In the genomic region with DNA sequence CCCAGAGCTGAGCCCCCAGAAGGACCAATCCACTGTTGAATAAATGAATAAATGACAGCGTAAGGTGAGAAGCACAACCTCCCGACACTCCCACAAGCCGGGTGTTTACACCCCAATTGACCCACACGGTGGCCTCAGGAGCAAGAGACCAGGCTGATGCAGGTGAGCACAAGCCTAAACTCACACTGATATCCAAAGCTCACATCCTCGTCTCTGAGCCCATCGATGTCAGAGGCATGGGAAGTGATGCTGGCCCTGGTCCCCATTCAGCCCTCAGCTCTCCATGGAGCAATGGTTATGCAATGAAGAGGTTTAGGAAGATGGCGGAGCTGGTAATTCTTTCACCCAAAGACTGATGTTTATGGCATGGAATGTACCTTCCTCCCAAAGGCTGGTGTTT, we compare ENCODE assay signal across 31 cellular contexts.
DNase-seq lines count a peak whose midpoint lies in the region; ATAC-seq and TF ChIP-seq lines count a peak whose summit lies in the region.
"Had no signal": no experiment of that assay in that cellular context is flagged by ENCODE, and none has a peak within 500 bp of the region (broad histone marks: within the 10 kb centered on the region; RNA-seq: fewer than 3 reads in every experiment).

No MANE protein-coding gene starts in this region.

- no peak for TF ChIP-seq POLR2A in esophagus muscularis mucosa (IDR thresholded peaks at IDR 0.05; ENCODE audit: low read depth)

- CTCF ChIA-PET in activated CD8-positive, alpha-beta T cell treated with anti-CD3 and anti-CD28 coated beads for 36 hours (lab: Charles Lee), result interaction anchor here (1.3 to 3.5 kb wide), 5 partner anchors 10 to 235 kb away, joined by 4 to 12 read pairs (median 6); no protein-coding TSS in a partner anchor
- CTCF ChIA-PET in activated CD8-positive, alpha-beta T cell treated with anti-CD3 and anti-CD28 coated beads, Interleukin-2, amount 10 ng/mL, durations not matched to agents 7 days and 5 days (lab: Charles Lee), result interaction anchor here (0.7 to 5.2 kb wide), 8 partner anchors 10 to 155 kb away, joined by 3 to 31 read pairs (median 6); no protein-coding TSS in a partner anchor

- H2BK120ac ChIP-seq in mesenchymal stem cell (ENCODE audit: low read depth, low read length), result no peak overlapping the region

- no peak overlapping the region for H3K14ac ChIP-seq in mesenchymal stem cell (ENCODE audit: low read length in 2 of 2)

- H3K9ac ChIP-seq in mesenchymal stem cell (ENCODE audit: low read length), result no peak overlapping the region

- no peak for TF ChIP-seq EP300 in esophagus muscularis mucosa (IDR thresholded peaks at IDR 0.05)

- POLR2A ChIA-PET in activated CD8-positive, alpha-beta T cell treated with anti-CD3 and anti-CD28 coated beads for 36 hours (lab: Charles Lee), result interaction anchor here (1.2 to 6.3 kb wide), 4 partner anchors 12 to 29 kb away, joined by 3 to 31 read pairs (median 4); no protein-coding TSS in a partner anchor
- POLR2A ChIA-PET in activated CD8-positive, alpha-beta T cell treated with anti-CD3 and anti-CD28 coated beads, Interleukin-2, amount 10 ng/mL, durations not matched to agents 7 days and 5 days (lab: Charles Lee), result interaction anchor here (1.1 to 1.2 kb wide), 2 partner anchors 17 to 70 kb away, joined by 3 read pairs; no protein-coding TSS in a partner anchor

- peak overlapping the region; percentile 27 for H3K4me3 Mint-ChIP-seq in activated CD8-positive, alpha-beta T cell treated with anti-CD3 and anti-CD28 coated beads for 36 hours
- H3K4me3 Mint-ChIP-seq in activated CD8-positive, alpha-beta T cell treated with anti-CD3 and anti-CD28 coated beads, Interleukin-2, amount 10 ng/mL, durations not matched to agents 7 days and 5 days, result no peak overlapping the region
- H3K4me3 Mint-ChIP-seq in stimulated activated naive CD8-positive, alpha-beta T cell treated with anti-CD3 and anti-CD28 coated beads, Interleukin-15, Interleukin-2, amounts not matched to agents 100 ng/mL and 50 ng/mL, for 24 hours, result peak overlapping the region; percentile 84
- peak overlapping the region in 1 of 2 donors; percentile 49 for H3K4me3 Mint-ChIP-seq in stimulated activated naive CD8-positive, alpha-beta T cell treated with anti-CD3 and anti-CD28 coated beads, Interleukin-15, amount 100 ng/mL, for 72 hours
- H3K4me3 Mint-ChIP-seq in activated naive CD8-positive, alpha-beta T cell treated with anti-CD3 and anti-CD28 coated beads, Interleukin-2, amount 50 U/mL, for 24 hours, result peak overlapping the region; percentile 58
- H3K4me3 Mint-ChIP-seq: activated CD4-positive, alpha-beta T cell treated with anti-CD3 and anti-CD28 coated beads, Interleukin-2, amount 10 ng/mL, durations not matched to agents 7 days and 5 days; activated naive CD8-positive, alpha-beta T cell treated with anti-CD3 and anti-CD28 coated beads, Interleukin-2, amount 10 ng/mL, durations not matched to agents 7 days and 5 days; GM23338; HFFc6; mesothelial cell of epicardium had no signal

- no peak overlapping the region for H3K4me3 ChIP-seq in mesenchymal stem cell (ENCODE audit: insufficient read depth in 1 of 2, low read depth in 1 of 2, low read length in 2 of 2)
- H3K4me3 ChIP-seq in esophagus muscularis mucosa, result no peak overlapping the region
- H3K4me3 ChIP-seq: cardiac muscle cell, colonic mucosa, GM23338, left ventricle myocardium inferior, right atrium auricular region, stomach, thyroid gland, uterus had no signal

- H3K36me3 ChIP-seq in mesenchymal stem cell (ENCODE audit: control insufficient read depth in 1 of 2, insufficient read depth in 2 of 2, low read depth in 1 of 2, low read length in 2 of 2) (no peaks in the 10 kb centered on the region), esophagus muscularis mucosa (no peaks in the 10 kb centered on the region)
- H3K36me3 ChIP-seq: BE2C, cardiac muscle cell, colonic mucosa, left ventricle myocardium inferior, neutrophil, right atrium auricular region, stomach, thyroid gland, uterus had no signal

- no peak overlapping the region for H2AK5ac ChIP-seq in mesenchymal stem cell (ENCODE audit: low read length, severe bottlenecking)

- H2AFZ ChIP-seq in mesenchymal stem cell (ENCODE audit: low read depth, low read length), result no peak overlapping the region
- H2AFZ ChIP-seq: GM23338 had no signal

- no peak overlapping the region for H3K4ac ChIP-seq in mesenchymal stem cell (ENCODE audit: low read depth in 1 of 2, low read length in 2 of 2)

- no peaks in the 10 kb centered on the region for H3K9me3 ChIP-seq in mesenchymal stem cell (ENCODE audit: control insufficient read depth, low read length)
- no peaks in the 10 kb centered on the region for H3K9me3 ChIP-seq in esophagus muscularis mucosa
- H3K9me3 ChIP-seq: BE2C, colonic mucosa, left ventricle myocardium inferior, neutrophil, right atrium auricular region, stomach, thyroid gland, uterus had no signal

- no peak for DNase-seq in activated CD8-positive, alpha-beta T cell treated with anti-CD3 and anti-CD28 coated beads for 36 hours
- DNase-seq in activated CD8-positive, alpha-beta T cell treated with anti-CD3 and anti-CD28 coated beads, Interleukin-2, amount 10 ng/mL, durations not matched to agents 7 days and 5 days, result no peak
- DNase-seq in stimulated activated naive CD8-positive, alpha-beta T cell treated with anti-CD3 and anti-CD28 coated beads, Interleukin-15, amount 100 ng/mL, for 72 hours, result no peak
- no peak for DNase-seq in activated naive CD8-positive, alpha-beta T cell treated with anti-CD3 and anti-CD28 coated beads, Interleukin-2, amount 50 U/mL, for 24 hours
- no peak for DNase-seq in mesenchymal stem cell
- DNase-seq in esophagus muscularis mucosa (ENCODE audit: extremely low spot score), result no peak
- DNase-seq: activated CD4-positive, alpha-beta T cell treated with anti-CD3 and anti-CD28 coated beads, Interleukin-2, amount 10 ng/mL, durations not matched to agents 7 days and 5 days; activated naive CD8-positive, alpha-beta T cell treated with anti-CD3 and anti-CD28 coated beads, Interleukin-2, amount 10 ng/mL, durations not matched to agents 7 days and 5 days; BE2C; CD8-positive, alpha-beta memory T cell; colonic mucosa; effector CD8-positive, alpha-beta T cell; HFFc6; left ventricle myocardium inferior; NCI-H2107; NCI-H345; small intestine; stomach; thyroid gland; uterus had no signal

- H3K27me3 ChIP-seq in mesenchymal stem cell (ENCODE audit: control insufficient read depth in 1 of 2, insufficient read depth in 1 of 2, low read length in 2 of 2), result peaks cover 0 to 27% of the 10 kb centered on the region in 2 experiments
- no peaks in the 10 kb centered on the region for H3K27me3 ChIP-seq in esophagus muscularis mucosa
- H3K27me3 ChIP-seq: BE2C, colonic mucosa, right atrium auricular region, thyroid gland, uterus had no signal

- H3K79me1 ChIP-seq in mesenchymal stem cell (replicated peaks; ENCODE audit: low read length, poor library complexity, severe bottlenecking), result peaks cover 18% of the 10 kb centered on the region

- no peaks in the 10 kb centered on the region for H3K27me3 Mint-ChIP-seq in activated CD8-positive, alpha-beta T cell treated with anti-CD3 and anti-CD28 coated beads for 36 hours
- H3K27me3 Mint-ChIP-seq in activated CD8-positive, alpha-beta T cell treated with anti-CD3 and anti-CD28 coated beads, Interleukin-2, amount 10 ng/mL, durations not matched to agents 7 days and 5 days (ENCODE audit: low read depth), result no peaks in the 10 kb centered on the region
- H3K27me3 Mint-ChIP-seq in stimulated activated naive CD8-positive, alpha-beta T cell treated with anti-CD3 and anti-CD28 coated beads, Interleukin-15, Interleukin-2, amounts not matched to agents 100 ng/mL and 50 ng/mL, for 24 hours, result no peaks in the 10 kb centered on the region
- no peaks in the 10 kb centered on the region for H3K27me3 Mint-ChIP-seq in stimulated activated naive CD8-positive, alpha-beta T cell treated with anti-CD3 and anti-CD28 coated beads, Interleukin-15, amount 100 ng/mL, for 72 hours
- H3K27me3 Mint-ChIP-seq in activated naive CD8-positive, alpha-beta T cell treated with anti-CD3 and anti-CD28 coated beads, Interleukin-2, amount 50 U/mL, for 24 hours, result no peaks in the 10 kb centered on the region
- H3K27me3 Mint-ChIP-seq: activated CD4-positive, alpha-beta T cell treated with anti-CD3 and anti-CD28 coated beads, Interleukin-2, amount 10 ng/mL, durations not matched to agents 7 days and 5 days; activated naive CD8-positive, alpha-beta T cell treated with anti-CD3 and anti-CD28 coated beads, Interleukin-2, amount 10 ng/mL, durations not matched to agents 7 days and 5 days; CD8-positive, alpha-beta memory T cell; IgD-negative memory B cell had no signal

- H3K18ac ChIP-seq in mesenchymal stem cell (ENCODE audit: low read depth in 1 of 2, low read length in 2 of 2), result no peak overlapping the region

- H2BK15ac ChIP-seq in mesenchymal stem cell (ENCODE audit: low read depth, poor library complexity, severe bottlenecking), result no peak overlapping the region

- no peaks in the 10 kb centered on the region for H3K9me3 Mint-ChIP-seq in activated CD8-positive, alpha-beta T cell treated with anti-CD3 and anti-CD28 coated beads for 36 hours
- no peaks in the 10 kb centered on the region for H3K9me3 Mint-ChIP-seq in activated CD8-positive, alpha-beta T cell treated with anti-CD3 and anti-CD28 coated beads, Interleukin-2, amount 10 ng/mL, durations not matched to agents 7 days and 5 days (ENCODE audit: insufficient read depth)
- H3K9me3 Mint-ChIP-seq in stimulated activated naive CD8-positive, alpha-beta T cell treated with anti-CD3 and anti-CD28 coated beads, Interleukin-15, Interleukin-2, amounts not matched to agents 100 ng/mL and 50 ng/mL, for 24 hours, result no peaks in the 10 kb centered on the region
- no peaks in the 10 kb centered on the region for H3K9me3 Mint-ChIP-seq in stimulated activated naive CD8-positive, alpha-beta T cell treated with anti-CD3 and anti-CD28 coated beads, Interleukin-15, amount 100 ng/mL, for 72 hours
- no peaks in the 10 kb centered on the region for H3K9me3 Mint-ChIP-seq in activated naive CD8-positive, alpha-beta T cell treated with anti-CD3 and anti-CD28 coated beads, Interleukin-2, amount 50 U/mL, for 24 hours
- H3K9me3 Mint-ChIP-seq: activated CD4-positive, alpha-beta T cell treated with anti-CD3 and anti-CD28 coated beads, Interleukin-2, amount 10 ng/mL, durations not matched to agents 7 days and 5 days; activated naive CD8-positive, alpha-beta T cell treated with anti-CD3 and anti-CD28 coated beads, Interleukin-2, amount 10 ng/mL, durations not matched to agents 7 days and 5 days; CD8-positive, alpha-beta memory T cell; GM23338; HFFc6; IgD-negative memory B cell; mesothelial cell of epicardium had no signal

- TF ChIP-seq CTCF in activated CD8-positive, alpha-beta T cell treated with anti-CD3 and anti-CD28 coated beads for 36 hours (IDR thresholded peaks at IDR 0.05), result no peak
- no peak for TF ChIP-seq CTCF in esophagus muscularis mucosa (IDR thresholded peaks at IDR 0.05)

- no peak overlapping the region for H2BK5ac ChIP-seq in mesenchymal stem cell (ENCODE audit: low read depth, low read length, poor library complexity, severe bottlenecking)

- H3K36me3 Mint-ChIP-seq in activated CD8-positive, alpha-beta T cell treated with anti-CD3 and anti-CD28 coated beads for 36 hours (ENCODE audit: low read depth), result peaks cover 61% of the 10 kb centered on the region
- H3K36me3 Mint-ChIP-seq in activated CD8-positive, alpha-beta T cell treated with anti-CD3 and anti-CD28 coated beads, Interleukin-2, amount 10 ng/mL, durations not matched to agents 7 days and 5 days (ENCODE audit: low read depth), result peaks cover 4% of the 10 kb centered on the region
- H3K36me3 Mint-ChIP-seq in stimulated activated naive CD8-positive, alpha-beta T cell treated with anti-CD3 and anti-CD28 coated beads, Interleukin-15, Interleukin-2, amounts not matched to agents 100 ng/mL and 50 ng/mL, for 24 hours (ENCODE audit: low read depth), result peaks cover 83% of the 10 kb centered on the region
- H3K36me3 Mint-ChIP-seq in activated naive CD8-positive, alpha-beta T cell treated with anti-CD3 and anti-CD28 coated beads, Interleukin-2, amount 50 U/mL, for 24 hours (ENCODE audit: low read depth), result peaks cover 72% of the 10 kb centered on the region
- H3K36me3 Mint-ChIP-seq: mesothelial cell of epicardium had no signal

- no peak overlapping the region for H4K8ac ChIP-seq in mesenchymal stem cell (ENCODE audit: low read length)

- peaks cover 9% of the 10 kb centered on the region for H3K4me1 ChIP-seq in mesenchymal stem cell (ENCODE audit: control insufficient read depth, insufficient read depth, low read depth, low read length)
- H3K4me1 ChIP-seq in esophagus muscularis mucosa, result peaks cover 9 to 16% (median 14%) of the 10 kb centered on the region in 4 donors
- H3K4me1 ChIP-seq: BE2C had no signal

- peak overlapping the region; percentile 83 for H3K27ac Mint-ChIP-seq in activated CD8-positive, alpha-beta T cell treated with anti-CD3 and anti-CD28 coated beads for 36 hours
- no peak overlapping the region for H3K27ac Mint-ChIP-seq in activated CD8-positive, alpha-beta T cell treated with anti-CD3 and anti-CD28 coated beads, Interleukin-2, amount 10 ng/mL, durations not matched to agents 7 days and 5 days
- H3K27ac Mint-ChIP-seq in stimulated activated naive CD8-positive, alpha-beta T cell treated with anti-CD3 and anti-CD28 coated beads, Interleukin-15, Interleukin-2, amounts not matched to agents 100 ng/mL and 50 ng/mL, for 24 hours, result peak overlapping the region; percentile 65
- no peak overlapping the region for H3K27ac Mint-ChIP-seq in stimulated activated naive CD8-positive, alpha-beta T cell treated with anti-CD3 and anti-CD28 coated beads, Interleukin-15, amount 100 ng/mL, for 72 hours
- H3K27ac Mint-ChIP-seq in activated naive CD8-positive, alpha-beta T cell treated with anti-CD3 and anti-CD28 coated beads, Interleukin-2, amount 50 U/mL, for 24 hours, result peak overlapping the region; percentile 50
- H3K27ac Mint-ChIP-seq: activated naive CD8-positive, alpha-beta T cell treated with anti-CD3 and anti-CD28 coated beads, Interleukin-2, amount 10 ng/mL, durations not matched to agents 7 days and 5 days; GM23338; HFFc6; mesothelial cell of epicardium had no signal

- no peak overlapping the region for H3K4me2 ChIP-seq in mesenchymal stem cell (ENCODE audit: low read length, poor library complexity, severe bottlenecking)
- H3K4me2 ChIP-seq: GM23338 had no signal

- WGBS in mesenchymal stem cell, result 95% methylated on average over 7 of the region's 7 CpGs
- WGBS in esophagus muscularis mucosa, result 90% methylated on average over 7 of the region's 7 CpGs

- H3K27ac ChIP-seq in mesenchymal stem cell (ENCODE audit: low read length, poor library complexity, severe bottlenecking) (no peak overlapping the region), esophagus muscularis mucosa (replicated peaks in 1 of 4) (no peak overlapping the region)
- H3K27ac ChIP-seq: cardiac muscle cell, colonic mucosa, epithelial cell of prostate, left ventricle myocardium inferior, neutrophil, right atrium auricular region, stomach, thyroid gland, uterus, VCaP had no signal

- intact Hi-C loops in activated CD8-positive, alpha-beta T cell treated with anti-CD3 and anti-CD28 coated beads for 36 hours (cut with micrococcal nuclease), result no loop called here
- intact Hi-C loops in esophagus muscularis mucosa (cut with DNase I), result no loop called here

- H3K23ac ChIP-seq in mesenchymal stem cell (ENCODE audit: low read length in 2 of 2), result no peak overlapping the region

- no peak overlapping the region for H4K91ac ChIP-seq in mesenchymal stem cell (ENCODE audit: low read length)

- ATAC-seq in activated CD8-positive, alpha-beta T cell treated with anti-CD3 and anti-CD28 coated beads for 36 hours, result no peak
- no peak for ATAC-seq in activated CD8-positive, alpha-beta T cell treated with anti-CD3 and anti-CD28 coated beads, Interleukin-2, amount 10 ng/mL, durations not matched to agents 7 days and 5 days
- ATAC-seq in stimulated activated naive CD8-positive, alpha-beta T cell treated with anti-CD3 and anti-CD28 coated beads, Interleukin-15, amount 100 ng/mL, for 72 hours, result no peak
- ATAC-seq in activated naive CD8-positive, alpha-beta T cell treated with anti-CD3 and anti-CD28 coated beads, Interleukin-2, amount 50 U/mL, for 24 hours, result no peak
- ATAC-seq in GM19455 (IDR thresholded peaks at IDR 0.05; ENCODE audit: unreplicated experiment), result no peak
- ATAC-seq: GM23338, Right ventricle myocardium inferior had no signal

- no peak overlapping the region for H2BK12ac ChIP-seq in mesenchymal stem cell (ENCODE audit: low read length in 2 of 2)

- H3K4me1 Mint-ChIP-seq in activated CD8-positive, alpha-beta T cell treated with anti-CD3 and anti-CD28 coated beads for 36 hours (ENCODE audit: low read depth), result peaks cover 79% of the 10 kb centered on the region
- peaks cover 77% of the 10 kb centered on the region for H3K4me1 Mint-ChIP-seq in activated CD8-positive, alpha-beta T cell treated with anti-CD3 and anti-CD28 coated beads, Interleukin-2, amount 10 ng/mL, durations not matched to agents 7 days and 5 days (ENCODE audit: low read depth)
- H3K4me1 Mint-ChIP-seq in stimulated activated naive CD8-positive, alpha-beta T cell treated with anti-CD3 and anti-CD28 coated beads, Interleukin-15, Interleukin-2, amounts not matched to agents 100 ng/mL and 50 ng/mL, for 24 hours (ENCODE audit: low read depth), result peaks cover 86% of the 10 kb centered on the region
- H3K4me1 Mint-ChIP-seq in stimulated activated naive CD8-positive, alpha-beta T cell treated with anti-CD3 and anti-CD28 coated beads, Interleukin-15, amount 100 ng/mL, for 72 hours, result peaks cover 80% of the 10 kb centered on the region
- peaks cover 91% of the 10 kb centered on the region for H3K4me1 Mint-ChIP-seq in activated naive CD8-positive, alpha-beta T cell treated with anti-CD3 and anti-CD28 coated beads, Interleukin-2, amount 50 U/mL, for 24 hours

Comparison
In these comparisons a context has a peak if more than half of its experiments do, and no peak if none do; other contexts are left out.
1. H3K27ac Mint-ChIP-seq: peak in activated CD8-positive, alpha-beta T cell treated with anti-CD3 and anti-CD28 coated beads for 36 hours (single experiment), stimulated activated naive CD8-positive, alpha-beta T cell treated with anti-CD3 and anti-CD28 coated beads, Interleukin-15, Interleukin-2, amounts not matched to agents 100 ng/mL and 50 ng/mL, for 24 hours (single experiment) and activated naive CD8-positive, alpha-beta T cell treated with anti-CD3 and anti-CD28 coated beads, Interleukin-2, amount 50 U/mL, for 24 hours (single experiment); none in activated CD8-positive, alpha-beta T cell treated with anti-CD3 and anti-CD28 coated beads, Interleukin-2, amount 10 ng/mL, durations not matched to agents 7 days and 5 days (single experiment) and stimulated activated naive CD8-positive, alpha-beta T cell treated with anti-CD3 and anti-CD28 coated beads, Interleukin-15, amount 100 ng/mL, for 72 hours (0 of 2).